ENCODE assay signal across 1 cellular context in the genomic region with DNA sequence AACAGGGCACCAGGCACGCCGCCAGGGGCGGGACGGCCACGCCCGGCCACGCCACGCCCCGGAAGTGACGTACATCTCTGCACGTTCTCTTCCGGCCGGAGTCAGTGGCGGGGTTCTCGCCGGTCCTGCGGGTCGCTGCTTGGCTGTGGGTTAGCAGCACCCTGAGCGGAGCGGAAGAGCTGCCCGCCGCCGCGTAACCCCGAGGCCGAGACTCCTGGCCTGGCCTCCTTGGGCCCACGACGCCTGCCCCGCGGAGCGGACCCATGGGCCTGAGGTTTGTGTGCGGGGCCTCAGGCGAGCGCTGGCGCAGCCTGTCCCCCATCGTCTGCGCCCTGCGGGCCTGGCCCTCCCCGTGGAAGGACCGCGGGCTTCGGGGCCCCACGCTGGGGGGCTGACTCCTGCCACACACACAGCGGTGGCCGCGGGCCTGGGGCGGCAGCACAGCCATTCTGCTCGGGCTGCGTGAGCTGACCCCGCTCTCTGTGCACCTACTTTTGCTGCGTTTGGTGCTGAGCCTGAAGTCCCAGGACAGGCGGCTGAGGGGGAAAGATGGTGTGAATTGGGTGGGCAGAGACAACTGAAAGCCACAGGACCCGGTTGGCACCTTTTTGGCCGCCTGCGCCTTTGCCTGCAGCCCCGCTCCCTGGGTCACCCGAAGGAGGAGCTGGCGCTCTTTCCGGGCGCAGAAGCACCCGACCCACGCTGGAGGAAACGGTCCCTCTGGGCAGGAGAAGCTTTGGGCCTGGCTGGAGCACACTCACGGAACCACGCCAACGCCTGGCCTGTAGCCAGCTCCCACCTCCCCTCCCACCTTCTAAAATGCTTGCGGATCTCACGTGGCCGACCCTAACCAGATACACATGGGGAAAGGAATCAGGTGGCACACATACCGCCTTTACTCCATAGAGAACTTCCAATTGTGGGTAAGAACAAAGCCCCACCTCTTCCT.
TF ChIP-seq lines count a peak whose summit lies in the region.

No MANE protein-coding gene starts in this region.

TF ChIP-seq in GM12878, 131 proteins besides CTCF, POLR2A, EP300 and RAD21 (continued from another document and continues in another):
- TF ChIP-seq, protein P1, sequence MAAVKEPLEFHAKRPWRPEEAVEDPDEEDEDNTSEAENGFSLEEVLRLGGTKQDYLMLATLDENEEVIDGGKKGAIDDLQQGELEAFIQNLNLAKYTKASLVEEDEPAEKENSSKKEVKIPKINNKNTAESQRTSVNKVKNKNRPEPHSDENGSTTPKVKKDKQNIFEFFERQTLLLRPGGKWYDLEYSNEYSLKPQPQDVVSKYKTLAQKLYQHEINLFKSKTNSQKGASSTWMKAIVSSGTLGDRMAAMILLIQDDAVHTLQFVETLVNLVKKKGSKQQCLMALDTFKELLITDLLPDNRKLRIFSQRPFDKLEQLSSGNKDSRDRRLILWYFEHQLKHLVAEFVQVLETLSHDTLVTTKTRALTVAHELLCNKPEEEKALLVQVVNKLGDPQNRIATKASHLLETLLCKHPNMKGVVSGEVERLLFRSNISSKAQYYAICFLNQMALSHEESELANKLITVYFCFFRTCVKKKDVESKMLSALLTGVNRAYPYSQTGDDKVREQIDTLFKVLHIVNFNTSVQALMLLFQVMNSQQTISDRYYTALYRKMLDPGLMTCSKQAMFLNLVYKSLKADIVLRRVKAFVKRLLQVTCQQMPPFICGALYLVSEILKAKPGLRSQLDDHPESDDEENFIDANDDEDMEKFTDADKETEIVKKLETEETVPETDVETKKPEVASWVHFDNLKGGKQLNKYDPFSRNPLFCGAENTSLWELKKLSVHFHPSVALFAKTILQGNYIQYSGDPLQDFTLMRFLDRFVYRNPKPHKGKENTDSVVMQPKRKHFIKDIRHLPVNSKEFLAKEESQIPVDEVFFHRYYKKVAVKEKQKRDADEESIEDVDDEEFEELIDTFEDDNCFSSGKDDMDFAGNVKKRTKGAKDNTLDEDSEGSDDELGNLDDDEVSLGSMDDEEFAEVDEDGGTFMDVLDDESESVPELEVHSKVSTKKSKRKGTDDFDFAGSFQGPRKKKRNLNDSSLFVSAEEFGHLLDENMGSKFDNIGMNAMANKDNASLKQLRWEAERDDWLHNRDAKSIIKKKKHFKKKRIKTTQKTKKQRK (IDR thresholded peaks at IDR 0.05; ENCODE audit: low read depth, low read length) = no peak
- TF ChIP-seq ESRRA (IDR thresholded peaks at IDR 0.05; ENCODE audit: low read length) (0 out of 2 replicates have a peak, but pooled peaks have one; percentile 4), HDAC2 (IDR thresholded peaks at IDR 0.05) (no peak), NR2C1 (IDR thresholded peaks at IDR 0.05) (peak; percentile 56; the same call in 1 of the 2 replicates), POU2F2 (IDR thresholded peaks at IDR 0.05; ENCODE audit: borderline replicate concordance, low read depth, low read length) (peak; percentile 68; the same call in 2 of the 3 replicates), IRF4 (IDR thresholded peaks at IDR 0.05; ENCODE audit: low read depth, low read length) (no peak), GABPA (IDR thresholded peaks at IDR 0.05; ENCODE audit: low read depth) (no peak), MXI1 (IDR thresholded peaks at IDR 0.05; ENCODE audit: low read depth, low read length) (peak; percentile 87), ZZZ3 (IDR thresholded peaks at IDR 0.05; ENCODE audit: control insufficient read depth, insufficient read length, low read depth) (no peak), DPF2 (IDR thresholded peaks at IDR 0.05) (peak; percentile 74), RUNX3 (IDR thresholded peaks at IDR 0.05; ENCODE audit: low read length) (no peak), HCFC1 (IDR thresholded peaks at IDR 0.05; ENCODE audit: low read length) (peak; percentile 50; the same call in 1 of the 2 replicates), ZSCAN29 (IDR thresholded peaks at IDR 0.05) (no peak), ZNF622 (IDR thresholded peaks at IDR 0.05) (no peak), PML (IDR thresholded peaks at IDR 0.05; ENCODE audit: low read length) (no peak), SRF (IDR thresholded peaks at IDR 0.05; ENCODE audit: low read depth in 2 of 2, low read length in 2 of 2) (peak in 1 of 2 experiments; percentile 43; a peak in 1 of 4 replicates), CBX3 (IDR thresholded peaks at IDR 0.05; ENCODE audit: borderline replicate concordance, low read depth) (no peak), POLR2AphosphoS5 (IDR thresholded peaks at IDR 0.05; ENCODE audit: low read length) (peak; percentile 93), SP1 (IDR thresholded peaks at IDR 0.05; ENCODE audit: low read depth, low read length) (peak; percentile 84), PAX5 (IDR thresholded peaks at IDR 0.05; ENCODE audit: borderline replicate concordance, low read depth, low read length) (peak; percentile 56; the same call in 1 of the 2 replicates), RAD51 (IDR thresholded peaks at IDR 0.05) (no peak), SMAD1 (IDR thresholded peaks at IDR 0.05; ENCODE audit: low read depth, partially characterized antibody) (peak; percentile 6), CBX5 (IDR thresholded peaks at IDR 0.05; ENCODE audit: low read depth) (no peak)
- TF ChIP-seq, protein P2, sequence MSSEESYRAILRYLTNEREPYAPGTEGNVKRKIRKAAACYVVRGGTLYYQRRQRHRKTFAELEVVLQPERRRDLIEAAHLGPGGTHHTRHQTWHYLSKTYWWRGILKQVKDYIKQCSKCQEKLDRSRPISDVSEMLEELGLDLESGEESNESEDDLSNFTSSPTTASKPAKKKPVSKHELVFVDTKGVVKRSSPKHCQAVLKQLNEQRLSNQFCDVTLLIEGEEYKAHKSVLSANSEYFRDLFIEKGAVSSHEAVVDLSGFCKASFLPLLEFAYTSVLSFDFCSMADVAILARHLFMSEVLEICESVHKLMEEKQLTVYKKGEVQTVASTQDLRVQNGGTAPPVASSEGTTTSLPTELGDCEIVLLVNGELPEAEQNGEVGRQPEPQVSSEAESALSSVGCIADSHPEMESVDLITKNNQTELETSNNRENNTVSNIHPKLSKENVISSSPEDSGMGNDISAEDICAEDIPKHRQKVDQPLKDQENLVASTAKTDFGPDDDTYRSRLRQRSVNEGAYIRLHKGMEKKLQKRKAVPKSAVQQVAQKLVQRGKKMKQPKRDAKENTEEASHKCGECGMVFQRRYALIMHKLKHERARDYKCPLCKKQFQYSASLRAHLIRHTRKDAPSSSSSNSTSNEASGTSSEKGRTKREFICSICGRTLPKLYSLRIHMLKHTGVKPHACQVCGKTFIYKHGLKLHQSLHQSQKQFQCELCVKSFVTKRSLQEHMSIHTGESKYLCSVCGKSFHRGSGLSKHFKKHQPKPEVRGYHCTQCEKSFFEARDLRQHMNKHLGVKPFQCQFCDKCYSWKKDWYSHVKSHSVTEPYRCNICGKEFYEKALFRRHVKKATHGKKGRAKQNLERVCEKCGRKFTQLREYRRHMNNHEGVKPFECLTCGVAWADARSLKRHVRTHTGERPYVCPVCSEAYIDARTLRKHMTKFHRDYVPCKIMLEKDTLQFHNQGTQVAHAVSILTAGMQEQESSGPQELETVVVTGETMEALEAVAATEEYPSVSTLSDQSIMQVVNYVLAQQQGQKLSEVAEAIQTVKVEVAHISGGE (CRISPR knock-in tag; IDR thresholded peaks at IDR 0.05) = peak; percentile 6; the same call in 1 of the 2 replicates
- TF ChIP-seq, protein P3, sequence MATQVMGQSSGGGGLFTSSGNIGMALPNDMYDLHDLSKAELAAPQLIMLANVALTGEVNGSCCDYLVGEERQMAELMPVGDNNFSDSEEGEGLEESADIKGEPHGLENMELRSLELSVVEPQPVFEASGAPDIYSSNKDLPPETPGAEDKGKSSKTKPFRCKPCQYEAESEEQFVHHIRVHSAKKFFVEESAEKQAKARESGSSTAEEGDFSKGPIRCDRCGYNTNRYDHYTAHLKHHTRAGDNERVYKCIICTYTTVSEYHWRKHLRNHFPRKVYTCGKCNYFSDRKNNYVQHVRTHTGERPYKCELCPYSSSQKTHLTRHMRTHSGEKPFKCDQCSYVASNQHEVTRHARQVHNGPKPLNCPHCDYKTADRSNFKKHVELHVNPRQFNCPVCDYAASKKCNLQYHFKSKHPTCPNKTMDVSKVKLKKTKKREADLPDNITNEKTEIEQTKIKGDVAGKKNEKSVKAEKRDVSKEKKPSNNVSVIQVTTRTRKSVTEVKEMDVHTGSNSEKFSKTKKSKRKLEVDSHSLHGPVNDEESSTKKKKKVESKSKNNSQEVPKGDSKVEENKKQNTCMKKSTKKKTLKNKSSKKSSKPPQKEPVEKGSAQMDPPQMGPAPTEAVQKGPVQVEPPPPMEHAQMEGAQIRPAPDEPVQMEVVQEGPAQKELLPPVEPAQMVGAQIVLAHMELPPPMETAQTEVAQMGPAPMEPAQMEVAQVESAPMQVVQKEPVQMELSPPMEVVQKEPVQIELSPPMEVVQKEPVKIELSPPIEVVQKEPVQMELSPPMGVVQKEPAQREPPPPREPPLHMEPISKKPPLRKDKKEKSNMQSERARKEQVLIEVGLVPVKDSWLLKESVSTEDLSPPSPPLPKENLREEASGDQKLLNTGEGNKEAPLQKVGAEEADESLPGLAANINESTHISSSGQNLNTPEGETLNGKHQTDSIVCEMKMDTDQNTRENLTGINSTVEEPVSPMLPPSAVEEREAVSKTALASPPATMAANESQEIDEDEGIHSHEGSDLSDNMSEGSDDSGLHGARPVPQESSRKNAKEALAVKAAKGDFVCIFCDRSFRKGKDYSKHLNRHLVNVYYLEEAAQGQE (IDR thresholded peaks at IDR 0.05; ENCODE audit: low read depth, low read length) = no peak
- TF ChIP-seq, protein P4, sequence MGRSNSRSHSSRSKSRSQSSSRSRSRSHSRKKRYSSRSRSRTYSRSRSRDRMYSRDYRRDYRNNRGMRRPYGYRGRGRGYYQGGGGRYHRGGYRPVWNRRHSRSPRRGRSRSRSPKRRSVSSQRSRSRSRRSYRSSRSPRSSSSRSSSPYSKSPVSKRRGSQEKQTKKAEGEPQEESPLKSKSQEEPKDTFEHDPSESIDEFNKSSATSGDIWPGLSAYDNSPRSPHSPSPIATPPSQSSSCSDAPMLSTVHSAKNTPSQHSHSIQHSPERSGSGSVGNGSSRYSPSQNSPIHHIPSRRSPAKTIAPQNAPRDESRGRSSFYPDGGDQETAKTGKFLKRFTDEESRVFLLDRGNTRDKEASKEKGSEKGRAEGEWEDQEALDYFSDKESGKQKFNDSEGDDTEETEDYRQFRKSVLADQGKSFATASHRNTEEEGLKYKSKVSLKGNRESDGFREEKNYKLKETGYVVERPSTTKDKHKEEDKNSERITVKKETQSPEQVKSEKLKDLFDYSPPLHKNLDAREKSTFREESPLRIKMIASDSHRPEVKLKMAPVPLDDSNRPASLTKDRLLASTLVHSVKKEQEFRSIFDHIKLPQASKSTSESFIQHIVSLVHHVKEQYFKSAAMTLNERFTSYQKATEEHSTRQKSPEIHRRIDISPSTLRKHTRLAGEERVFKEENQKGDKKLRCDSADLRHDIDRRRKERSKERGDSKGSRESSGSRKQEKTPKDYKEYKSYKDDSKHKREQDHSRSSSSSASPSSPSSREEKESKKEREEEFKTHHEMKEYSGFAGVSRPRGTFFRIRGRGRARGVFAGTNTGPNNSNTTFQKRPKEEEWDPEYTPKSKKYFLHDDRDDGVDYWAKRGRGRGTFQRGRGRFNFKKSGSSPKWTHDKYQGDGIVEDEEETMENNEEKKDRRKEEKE (IDR thresholded peaks at IDR 0.05) = no peak
- TF ChIP-seq, protein P5, sequence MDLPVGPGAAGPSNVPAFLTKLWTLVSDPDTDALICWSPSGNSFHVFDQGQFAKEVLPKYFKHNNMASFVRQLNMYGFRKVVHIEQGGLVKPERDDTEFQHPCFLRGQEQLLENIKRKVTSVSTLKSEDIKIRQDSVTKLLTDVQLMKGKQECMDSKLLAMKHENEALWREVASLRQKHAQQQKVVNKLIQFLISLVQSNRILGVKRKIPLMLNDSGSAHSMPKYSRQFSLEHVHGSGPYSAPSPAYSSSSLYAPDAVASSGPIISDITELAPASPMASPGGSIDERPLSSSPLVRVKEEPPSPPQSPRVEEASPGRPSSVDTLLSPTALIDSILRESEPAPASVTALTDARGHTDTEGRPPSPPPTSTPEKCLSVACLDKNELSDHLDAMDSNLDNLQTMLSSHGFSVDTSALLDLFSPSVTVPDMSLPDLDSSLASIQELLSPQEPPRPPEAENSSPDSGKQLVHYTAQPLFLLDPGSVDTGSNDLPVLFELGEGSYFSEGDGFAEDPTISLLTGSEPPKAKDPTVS (IDR thresholded peaks at IDR 0.05; ENCODE audit: low read depth, low read length) = no peak
- TF ChIP-seq, protein P6, sequence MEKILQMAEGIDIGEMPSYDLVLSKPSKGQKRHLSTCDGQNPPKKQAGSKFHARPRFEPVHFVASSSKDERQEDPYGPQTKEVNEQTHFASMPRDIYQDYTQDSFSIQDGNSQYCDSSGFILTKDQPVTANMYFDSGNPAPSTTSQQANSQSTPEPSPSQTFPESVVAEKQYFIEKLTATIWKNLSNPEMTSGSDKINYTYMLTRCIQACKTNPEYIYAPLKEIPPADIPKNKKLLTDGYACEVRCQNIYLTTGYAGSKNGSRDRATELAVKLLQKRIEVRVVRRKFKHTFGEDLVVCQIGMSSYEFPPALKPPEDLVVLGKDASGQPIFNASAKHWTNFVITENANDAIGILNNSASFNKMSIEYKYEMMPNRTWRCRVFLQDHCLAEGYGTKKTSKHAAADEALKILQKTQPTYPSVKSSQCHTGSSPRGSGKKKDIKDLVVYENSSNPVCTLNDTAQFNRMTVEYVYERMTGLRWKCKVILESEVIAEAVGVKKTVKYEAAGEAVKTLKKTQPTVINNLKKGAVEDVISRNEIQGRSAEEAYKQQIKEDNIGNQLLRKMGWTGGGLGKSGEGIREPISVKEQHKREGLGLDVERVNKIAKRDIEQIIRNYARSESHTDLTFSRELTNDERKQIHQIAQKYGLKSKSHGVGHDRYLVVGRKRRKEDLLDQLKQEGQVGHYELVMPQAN (conservative IDR thresholded peaks at IDR 0.05) = peak; percentile 87
- TF ChIP-seq, protein P7, sequence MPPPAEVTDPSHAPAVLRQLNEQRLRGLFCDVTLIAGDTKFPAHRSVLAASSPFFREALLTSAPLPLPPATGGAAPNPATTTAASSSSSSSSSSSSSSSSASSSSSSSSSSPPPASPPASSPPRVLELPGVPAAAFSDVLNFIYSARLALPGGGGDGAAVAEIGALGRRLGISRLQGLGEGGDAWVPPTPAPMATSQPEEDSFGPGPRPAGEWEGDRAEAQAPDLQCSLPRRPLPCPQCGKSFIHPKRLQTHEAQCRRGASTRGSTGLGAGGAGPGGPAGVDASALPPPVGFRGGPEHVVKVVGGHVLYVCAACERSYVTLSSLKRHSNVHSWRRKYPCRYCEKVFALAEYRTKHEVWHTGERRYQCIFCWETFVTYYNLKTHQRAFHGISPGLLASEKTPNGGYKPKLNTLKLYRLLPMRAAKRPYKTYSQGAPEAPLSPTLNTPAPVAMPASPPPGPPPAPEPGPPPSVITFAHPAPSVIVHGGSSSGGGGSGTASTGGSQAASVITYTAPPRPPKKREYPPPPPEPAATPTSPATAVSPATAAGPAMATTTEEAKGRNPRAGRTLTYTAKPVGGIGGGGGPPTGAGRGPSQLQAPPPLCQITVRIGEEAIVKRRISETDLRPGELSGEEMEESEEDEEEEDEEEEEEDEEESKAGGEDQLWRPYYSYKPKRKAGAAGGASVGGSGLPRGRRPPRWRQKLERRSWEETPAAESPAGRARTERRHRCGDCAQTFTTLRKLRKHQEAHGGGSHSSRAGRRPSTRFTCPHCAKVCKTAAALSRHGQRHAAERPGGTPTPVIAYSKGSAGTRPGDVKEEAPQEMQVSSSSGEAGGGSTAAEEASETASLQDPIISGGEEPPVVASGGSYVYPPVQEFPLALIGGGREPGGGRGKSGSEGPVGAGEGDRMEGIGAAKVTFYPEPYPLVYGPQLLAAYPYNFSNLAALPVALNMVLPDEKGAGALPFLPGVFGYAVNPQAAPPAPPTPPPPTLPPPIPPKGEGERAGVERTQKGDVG (CRISPR knock-in tag; IDR thresholded peaks at IDR 0.05) = no peak
- TF ChIP-seq, protein P8, sequence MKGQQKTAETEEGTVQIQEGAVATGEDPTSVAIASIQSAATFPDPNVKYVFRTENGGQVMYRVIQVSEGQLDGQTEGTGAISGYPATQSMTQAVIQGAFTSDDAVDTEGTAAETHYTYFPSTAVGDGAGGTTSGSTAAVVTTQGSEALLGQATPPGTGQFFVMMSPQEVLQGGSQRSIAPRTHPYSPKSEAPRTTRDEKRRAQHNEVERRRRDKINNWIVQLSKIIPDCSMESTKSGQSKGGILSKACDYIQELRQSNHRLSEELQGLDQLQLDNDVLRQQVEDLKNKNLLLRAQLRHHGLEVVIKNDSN (IDR thresholded peaks at IDR 0.05; ENCODE audit: borderline replicate concordance, extremely low read length, insufficient read depth, low read depth, low read length) = no peak
